ENCODE assay signal across 17 cellular contexts in the genomic region with DNA sequence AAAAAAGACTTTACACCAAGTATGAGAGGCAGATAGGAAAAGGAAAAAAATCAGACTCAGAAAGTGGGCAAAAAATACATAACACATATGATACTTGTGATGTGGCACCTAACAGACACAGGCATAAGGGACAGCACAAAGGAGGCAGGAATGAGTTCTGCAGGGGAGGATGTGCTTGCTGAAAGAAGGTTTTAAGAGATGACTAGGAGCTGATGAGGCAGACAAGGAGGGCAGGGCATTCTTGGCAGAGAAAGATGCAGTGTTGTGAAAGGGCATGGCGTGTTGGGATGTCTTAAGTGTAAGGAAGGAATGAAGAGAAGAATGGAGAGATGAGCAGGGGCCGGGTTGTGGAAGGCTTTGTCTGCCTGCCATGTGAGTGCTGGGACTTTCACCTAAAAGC. TPM values are rescaled to one million over a fixed set of nuclear protein-coding genes. Genes with fewer than 3 reads are reported as not detected.
DNase-seq lines count a peak whose midpoint lies in the region; FAIRE-seq and TF ChIP-seq lines count a peak whose summit lies in the region.
"Had no signal": no experiment of that assay in that cellular context is flagged by ENCODE, and none has a peak within 500 bp of the region (broad histone marks: within the 10 kb centered on the region; RNA-seq: fewer than 3 reads in every experiment).

No MANE protein-coding gene starts in this region.

- H3K27me3 ChIP-seq in H1 (replicated peaks in 1 of 4; ENCODE audit: control insufficient read depth in 3 of 4, extremely low read depth in 1 of 4, insufficient read depth in 3 of 4, low read length in 3 of 4) (no peaks in the 10 kb centered on the region; a peak in 1 of 7 replicates), neutrophil (no peaks in the 10 kb centered on the region), vagina (no peaks in the 10 kb centered on the region)
- H3K27me3 ChIP-seq: sigmoid colon, upper lobe of left lung had no signal

- H3K9ac ChIP-seq in H1 (replicated peaks in 1 of 4; ENCODE audit: extremely low read depth in 1 of 4, low read depth in 3 of 4, low read length in 3 of 4), result no peak overlapping the region

- H2AK5ac ChIP-seq in H1 (ENCODE audit: low read depth, low read length), result no peak overlapping the region

- H4K8ac ChIP-seq in H1 (ENCODE audit: extremely low read depth, insufficient read depth, low read length), result no peak overlapping the region

- H3K4me3 ChIP-seq in H1 (ENCODE audit: extremely low read depth in 1 of 4, insufficient read depth in 2 of 4, low read depth in 3 of 4, low read length in 4 of 4) (no peak overlapping the region), neutrophil (ENCODE audit: low read depth in 1 of 2, low read length in 1 of 2) (no peak overlapping the region), vagina (no peak overlapping the region)
- H3K4me3 ChIP-seq: sigmoid colon, upper lobe of left lung had no signal

- TF ChIP-seq CTCF in H1 (IDR thresholded peaks at IDR 0.05; ENCODE audit: control extremely low read depth in 1 of 3, insufficient read depth in 1 of 3, low read depth in 1 of 3, low read length in 3 of 3) (no peak), neutrophil (IDR thresholded peaks at IDR 0.05) (no peak), vagina (IDR thresholded peaks at IDR 0.05) (no peak)

- TF ChIP-seq EP300 in H1 (IDR thresholded peaks at IDR 0.05; ENCODE audit: borderline replicate concordance in 1 of 2, low read depth in 2 of 2, low read length in 2 of 2), result no peak

- no peak overlapping the region for H3K4ac ChIP-seq in H1 (replicated peaks; ENCODE audit: insufficient read length, low read depth, low read length)

- H4K5ac ChIP-seq in H1 (ENCODE audit: insufficient read length, low read depth, low read length), result no peak overlapping the region

- H3K36me3 ChIP-seq in H1 (ENCODE audit: control insufficient read depth in 2 of 4, insufficient read depth in 4 of 4, low read length in 3 of 4) (no peaks in the 10 kb centered on the region), neutrophil (no peaks in the 10 kb centered on the region), vagina (no peaks in the 10 kb centered on the region)
- H3K36me3 ChIP-seq: sigmoid colon, upper lobe of left lung had no signal

- intact Hi-C loops in vagina (cut with DNase I), result no loop called here

- H3K4me2 ChIP-seq in H1 (ENCODE audit: insufficient read depth in 1 of 2, low read depth in 2 of 2, low read length in 2 of 2), result no peak overlapping the region

- no peaks in the 10 kb centered on the region for H3K79me1 ChIP-seq in H1 (ENCODE audit: low read depth, low read length)

- no peak overlapping the region for H2BK15ac ChIP-seq in H1 (ENCODE audit: low read length)

- CTCF ChIA-PET in H1 (lab: Charles Lee; ENCODE audit: partially characterized antibody), result interaction anchor here (0.7 kb wide), 1 partner anchor 23 kb away, joined by 3 read pairs; no protein-coding TSS in a partner anchor

- peak overlapping the region; percentile 97 for H2AFZ ChIP-seq in H1 (ENCODE audit: low read length)

- H2BK12ac ChIP-seq in H1 (ENCODE audit: low read depth, low read length), result 0 out of 2 replicates have a peak overlapping the region, but pooled peaks have one; percentile 39

- TF ChIP-seq RAD21 in H1 (IDR thresholded peaks at IDR 0.05 in 1 of 2, conservative IDR thresholded peaks at IDR 0.05 in 1 of 2; ENCODE audit: low read depth in 2 of 2, low read length in 2 of 2), result no peak

- no peak overlapping the region for H2BK5ac ChIP-seq in H1 (ENCODE audit: low read depth, low read length)

- H3K56ac ChIP-seq in H1 (replicated peaks; ENCODE audit: insufficient read length, low read depth, low read length), result no peak overlapping the region

- peaks cover 0 to 4% (median 2%) of the 10 kb centered on the region in 4 experiments; a peak in 3 of 7 replicates for H3K4me1 ChIP-seq in H1 (replicated peaks in 1 of 4; ENCODE audit: control insufficient read depth in 3 of 4, insufficient read depth in 4 of 4, low read length in 3 of 4)
- peaks cover 61 to 65% of the 10 kb centered on the region in 2 experiments for H3K4me1 ChIP-seq in neutrophil (ENCODE audit: control insufficient read depth in 1 of 2, insufficient read depth in 1 of 2, low read depth in 1 of 2, low read length in 1 of 2)
- H3K4me1 ChIP-seq in vagina, result no peaks in the 10 kb centered on the region
- H3K4me1 ChIP-seq: sigmoid colon, upper lobe of left lung had no signal

- no peak overlapping the region for H3K27ac ChIP-seq in H1 (ENCODE audit: low read depth, low read length)
- peak overlapping the region; percentile 50 for H3K27ac ChIP-seq in neutrophil
- H3K27ac ChIP-seq in vagina, result no peak overlapping the region
- H3K27ac ChIP-seq: sigmoid colon, upper lobe of left lung had no signal

- H3K79me2 ChIP-seq in H1 (ENCODE audit: control insufficient read depth in 1 of 2, insufficient read depth in 2 of 2, low read length in 2 of 2), result no peaks in the 10 kb centered on the region

- no peak overlapping the region for H3K18ac ChIP-seq in H1 (ENCODE audit: extremely low read depth, low read length)

- peak; percentile 74 for DNase-seq in GM03348 (ENCODE audit: low spot score)
- peak; percentile 21 for DNase-seq in M059J (ENCODE audit: low read depth)
- DNase-seq in H1 (ENCODE audit: low read depth in 1 of 2, low spot score in 2 of 2), result no peak
- no peak for DNase-seq in vagina (ENCODE audit: extremely low spot score in 2 of 2)
- DNase-seq in dermis blood vessel endothelial cell, result no peak
- no peak for DNase-seq in RCC 7860 (ENCODE audit: low spot score)
- DNase-seq in GF-D8 (lab: John Stamatoyannopoulos, UW), result no peak
- DNase-seq: activated CD4-positive, alpha-beta T cell treated with anti-CD3 and anti-CD28 coated beads, Interleukin-2, amount 10 ng/mL, durations not matched to agents 7 days and 5 days; activated T-cell treated with anti-CD3 and anti-CD28 coated beads, Interleukin-2, amount 50 U/mL, for 72 hours; CD8-positive, alpha-beta memory T cell; NCI-H2107; SHP77; sigmoid colon; stimulated activated naive B cell treated with anti-CD40 and anti-IgM and Interleukin-4, amounts not matched to agents 10 μg/mL and 1 μg/mL and 100 μg/mL, for 72 hours; upper lobe of left lung had no signal

- H3K23ac ChIP-seq in H1 (ENCODE audit: insufficient read length), result no peak overlapping the region

- no peak overlapping the region for H2BK120ac ChIP-seq in H1 (replicated peaks; ENCODE audit: low read depth, low read length)

- TF ChIP-seq POLR2A in H1 (IDR thresholded peaks at IDR 0.05; ENCODE audit: control extremely low read depth in 1 of 2, low read depth in 2 of 2, low read length in 2 of 2) (no peak), vagina (IDR thresholded peaks at IDR 0.05) (no peak)

- no peaks in the 10 kb centered on the region for H3K9me3 ChIP-seq in H1 (ENCODE audit: insufficient read depth in 2 of 2, low read depth in 1 of 2, low read length in 1 of 2)
- H3K9me3 ChIP-seq in neutrophil, result no peaks in the 10 kb centered on the region
- H3K9me3 ChIP-seq in vagina, result no peaks in the 10 kb centered on the region
- H3K9me3 ChIP-seq: sigmoid colon, upper lobe of left lung had no signal

- FAIRE-seq in H1 (lab: Jason Lieb, UNC) (no peak), RCC 7860 (lab: Jason Lieb, UNC) (no peak)
- FAIRE-seq: frontal cortex had no signal

- no peak overlapping the region for H4K91ac ChIP-seq in H1 (replicated peaks; ENCODE audit: insufficient read length, low read length)

- H2BK20ac ChIP-seq in H1 (ENCODE audit: low read length), result peak overlapping the region; percentile 80; the same call in 1 of the 2 replicates

- POLR2A ChIA-PET in H1 (lab: Charles Lee; ENCODE audit: partially characterized antibody), result no interaction called here

- H3K14ac ChIP-seq in H1 (ENCODE audit: insufficient read length), result no peak overlapping the region

- H3K23me2 ChIP-seq in H1 (ENCODE audit: low read depth, low read length), result no peaks in the 10 kb centered on the region; the same call in 1 of the 2 replicates

- no peaks in the 10 kb centered on the region for H4K20me1 ChIP-seq in H1 (replicated peaks in 1 of 2; ENCODE audit: control insufficient read depth in 1 of 2, insufficient read depth in 2 of 2, low read length in 2 of 2)

- WGBS in H1 (ENCODE audit: extremely low coverage in 1 of 2, insufficient coverage in 1 of 2, insufficient read length in 1 of 2, insufficient replicate concordance in 2 of 2, low coverage in 1 of 2, low lambda C conversion rate in 2 of 2, missing lambda C conversion rate in 1 of 2), 2 experiments, result 38 to 100% methylated on average over 1 to 2 of the region's 2 CpGs

RNA-seq across cellular contexts. Expression of gene TMEM154, which starts 49.7 kb away (rescaled TPM):
- total RNA-seq in M059J (2014; rRNA removed; shearing (Covaris generic)), result 8.1 and 11.0 TPM in 2 replicates
- 1.2 and 1.5 TPM in 2 replicates for total RNA-seq in H1 (2021; fragmentation: NEBNext Ultra II Directional; extraction: Animal tissue kit (Norgen Biotek cat#: 25700))
- polyA plus RNA-seq in H1 (2011; rRNA removed), result 0.22 and 0.33 TPM in 2 replicates
- polyA plus RNA-seq in H1 (2011; cell fraction: cytosol; rRNA removed), result 0.27 TPM
- polyA plus RNA-seq in H1 (2011; cell fraction: nucleus; rRNA removed), result 0.31 TPM
- 0.18 to 0.99 TPM (median 0.69 TPM) in 4 replicates for polyA plus RNA-seq in H1 (2012, experiment 1 of 2)
- 0.03 TPM for polyA plus RNA-seq in H1 (2012, experiment 2 of 2)
- polyA plus RNA-seq in H1 (2013, experiment 1 of 2), result 1.1 TPM
- 1.9 TPM for polyA plus RNA-seq in H1 (2013, experiment 2 of 2)
- 0.85 and 1.0 TPM in 2 replicates for polyA minus RNA-seq in H1 (2011; rRNA and poly(A)+ RNA removed)
- not detected for polyA minus RNA-seq in H1 (2011; cell fraction: cytosol; rRNA and poly(A)+ RNA removed)
- polyA minus RNA-seq in H1 (2011; cell fraction: nucleus; rRNA and poly(A)+ RNA removed), result 1.9 TPM
- total RNA-seq in vagina (33.1 TPM), dermis blood vessel endothelial cell (1.0 and 3.1 TPM in 2 replicates)

RNA-seq across cellular contexts. Expression of gene TIGD4, which starts 50.1 kb away (rescaled TPM):
- total RNA-seq in M059J (2014; rRNA removed; shearing (Covaris generic)), result 0.30 TPM in 1 of 2 replicates, not detected in the other
- 1.8 and 2.3 TPM in 2 replicates for total RNA-seq in H1 (2021; fragmentation: NEBNext Ultra II Directional; extraction: Animal tissue kit (Norgen Biotek cat#: 25700))
- 0.20 and 0.42 TPM in 2 replicates for polyA plus RNA-seq in H1 (2011; rRNA removed)
- 0.74 TPM for polyA plus RNA-seq in H1 (2011; cell fraction: cytosol; rRNA removed)
- polyA plus RNA-seq in H1 (2011; cell fraction: nucleus; rRNA removed), result 0.50 TPM
- 1.0 to 2.7 TPM (median 1.1 TPM) in 4 replicates for polyA plus RNA-seq in H1 (2012, experiment 1 of 2)
- polyA plus RNA-seq in H1 (2012, experiment 2 of 2), result 0.08 TPM
- 1.7 TPM for polyA plus RNA-seq in H1 (2013, experiment 1 of 2)
- polyA plus RNA-seq in H1 (2013, experiment 2 of 2), result 1.7 TPM
- 0.82 and 1.0 TPM in 2 replicates for polyA minus RNA-seq in H1 (2011; rRNA and poly(A)+ RNA removed)
- 2.2 TPM for polyA minus RNA-seq in H1 (2011; cell fraction: cytosol; rRNA and poly(A)+ RNA removed)
- polyA minus RNA-seq in H1 (2011; cell fraction: nucleus; rRNA and poly(A)+ RNA removed), result 3.4 TPM
- 0.49 TPM for total RNA-seq in vagina
- total RNA-seq in dermis blood vessel endothelial cell, result 0.05 and 0.17 TPM in 2 replicates

RNA-seq across cellular contexts. Expression of gene ARFIP1, which starts 50.3 kb away (rescaled TPM):
- 41.6 and 44.8 TPM in 2 replicates for total RNA-seq in M059J (2014; rRNA removed; shearing (Covaris generic))
- total RNA-seq in H1 (2021; fragmentation: NEBNext Ultra II Directional; extraction: Animal tissue kit (Norgen Biotek cat#: 25700)), result 36.3 and 38.0 TPM in 2 replicates
- 9.1 and 13.5 TPM in 2 replicates for polyA plus RNA-seq in H1 (2011; rRNA removed)
- polyA plus RNA-seq in H1 (2011; cell fraction: cytosol; rRNA removed), result 19.9 TPM
- 4.0 TPM for polyA plus RNA-seq in H1 (2011; cell fraction: nucleus; rRNA removed)
- polyA plus RNA-seq in H1 (2012, experiment 1 of 2), result 14.8 to 28.6 TPM (median 19.8 TPM) in 4 replicates
- 2.4 TPM for polyA plus RNA-seq in H1 (2012, experiment 2 of 2)
- polyA plus RNA-seq in H1 (2013, experiment 1 of 2), result 25.1 TPM
- polyA plus RNA-seq in H1 (2013, experiment 2 of 2), result 25.2 TPM
- 15.3 and 19.6 TPM in 2 replicates for polyA minus RNA-seq in H1 (2011; rRNA and poly(A)+ RNA removed)
- 14.7 TPM for polyA minus RNA-seq in H1 (2011; cell fraction: cytosol; rRNA and poly(A)+ RNA removed)
- 21.3 TPM for polyA minus RNA-seq in H1 (2011; cell fraction: nucleus; rRNA and poly(A)+ RNA removed)
- total RNA-seq in vagina, result 19.4 TPM
- 34.4 and 34.5 TPM in 2 replicates for total RNA-seq in dermis blood vessel endothelial cell

Comparison
In these comparisons a context has a peak if more than half of its experiments do, and no peak if none do; other contexts are left out.
1. DNase-seq: peak in GM03348 (single experiment) and M059J (single experiment); none in H1 (0 of 2), vagina (0 of 2), dermis blood vessel endothelial cell (single experiment), RCC 7860 (single experiment) and GF-D8 (single experiment).